ENCODE assay signal across 8 cellular contexts in the genomic region with DNA sequence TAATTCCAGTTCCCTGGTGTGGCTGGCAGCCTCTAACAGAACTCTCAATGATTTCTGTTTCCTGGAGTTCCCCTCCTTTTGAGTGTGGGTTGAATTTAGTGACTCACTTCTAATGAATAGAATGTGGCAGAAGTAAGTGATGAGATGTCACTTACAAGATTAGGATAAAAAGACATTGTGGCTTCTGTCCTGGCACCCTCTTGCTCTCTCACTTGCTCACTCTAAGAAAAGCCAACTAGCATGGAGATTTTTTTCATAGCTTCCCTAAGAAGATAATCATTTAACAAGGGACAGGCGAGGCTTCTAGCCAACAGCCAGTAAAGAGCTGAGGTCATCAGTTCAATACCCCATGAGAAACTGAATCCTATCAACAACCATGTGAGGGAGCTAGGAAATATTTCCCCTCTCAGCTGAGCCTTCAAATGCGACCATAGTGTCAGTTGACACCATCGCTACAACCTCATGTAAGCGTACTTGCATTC.
A peak's percentile ranks its signal among the peaks of the same experiment; 100 is the strongest.
DNase-seq lines count a peak whose midpoint lies in the region; ATAC-seq and TF ChIP-seq lines count a peak whose summit lies in the region.

No MANE protein-coding gene starts in this region.

- no peak for DNase-seq in AG04450 (ENCODE audit: low read depth, low spot score)
- DNase-seq in MV-4-11 (lab: John Stamatoyannopoulos, UW) = peak; percentile 31
- no peak for DNase-seq in epidermal melanocyte (ENCODE audit: insufficient read length, low spot score)
- no peak for DNase-seq in NCI-H128 (lab: John Stamatoyannopoulos, UW; ENCODE audit: unreplicated experiment)
- DNase-seq in endodermal cell = no peak

- H3K27me3 Mint-ChIP-seq in endodermal cell (ENCODE audit: insufficient read depth) = peaks cover 14% of the 10 kb centered on the region

- H3K27ac Mint-ChIP-seq in endodermal cell = no peak overlapping the region

- TF ChIP-seq CTCF in AG04450 (IDR thresholded peaks at IDR 0.05; ENCODE audit: low read depth, low read length) = 0 out of 2 replicates have a peak, but pooled peaks have one; percentile 3
- TF ChIP-seq CTCF in endodermal cell (conservative IDR thresholded peaks at IDR 0.05) = no peak

- no peaks in the 10 kb centered on the region for H3K9me3 ChIP-seq in AG04450 (ENCODE audit: control insufficient read depth, insufficient read depth, low read length)
- H3K9me3 ChIP-seq in esophagus (ENCODE audit: control insufficient read depth in 2 of 2, insufficient read depth in 1 of 2, low read depth in 1 of 2, low read length in 1 of 2) = no peaks in the 10 kb centered on the region
- peaks cover under 1% of the 10 kb centered on the region for H3K9me3 ChIP-seq in endodermal cell (ENCODE audit: control insufficient read depth, low read length)

- H3K4me3 Mint-ChIP-seq in endodermal cell = no peak overlapping the region

- no peak overlapping the region for H3K9ac ChIP-seq in endodermal cell (ENCODE audit: extremely low read depth, low read length, poor library complexity, severe bottlenecking)

- peak overlapping the region; percentile 47 for H3K27ac ChIP-seq in AG04450 (ENCODE audit: low read depth, low read length)
- peak overlapping the region; percentile 45 to 84 for H3K27ac ChIP-seq in esophagus (ENCODE audit: low read depth in 2 of 2, low read length in 1 of 2)
- H3K27ac ChIP-seq in endodermal cell (ENCODE audit: low read depth, low read length) = no peak overlapping the region

- CTCF ChIA-PET in AG04450 (lab: Charles Lee) = interaction anchor here (1.5 kb wide), 1 partner anchor 694 kb away, joined by 3 read pairs; no protein-coding TSS in a partner anchor

- peaks cover 1% of the 10 kb centered on the region for H3K9me3 Mint-ChIP-seq in endodermal cell

- H3K27me3 ChIP-seq in AG04450 (ENCODE audit: control insufficient read depth, insufficient read depth, low read length) (no peaks in the 10 kb centered on the region), esophagus (ENCODE audit: control insufficient read depth in 1 of 2, insufficient read depth in 2 of 2, low read length in 2 of 2) (no peaks in the 10 kb centered on the region), endodermal cell (ENCODE audit: control insufficient read depth, insufficient read depth, low read length, poor library complexity, severe bottlenecking) (peaks cover 30% of the 10 kb centered on the region)

- POLR2A ChIA-PET in AG04450 (lab: Yijun Ruan, JAX) = interaction anchor here (1.0 to 1.3 kb wide), 2 partner anchors 26 to 280 kb away, joined by 3 to 9 read pairs; no protein-coding TSS in a partner anchor

- H3K4me1 Mint-ChIP-seq in endodermal cell = no peaks in the 10 kb centered on the region

- H3K4me1 ChIP-seq in esophagus (ENCODE audit: control insufficient read depth in 2 of 2, insufficient read depth in 2 of 2, low read length in 1 of 2) = no peaks in the 10 kb centered on the region
- no peaks in the 10 kb centered on the region for H3K4me1 ChIP-seq in endodermal cell (ENCODE audit: control insufficient read depth, insufficient read depth, low read length)

- 67 to 69% methylated on average over 4 of the region's 4 CpGs for WGBS in esophagus, 2 donors
- 92 to 93% methylated on average over 2 to 4 of the region's 4 CpGs for WGBS in endodermal cell (ENCODE audit: insufficient coverage in 1 of 2, insufficient read length in 1 of 2), 2 experiments

- no peaks in the 10 kb centered on the region for H3K36me3 Mint-ChIP-seq in endodermal cell (ENCODE audit: low read depth)

- ATAC-seq in GM18870 (IDR thresholded peaks at IDR 0.05; ENCODE audit: unreplicated experiment) (peak; percentile 40), HG03025 (IDR thresholded peaks at IDR 0.05; ENCODE audit: low FRiP score, unreplicated experiment) (no peak)

- H3K4me3 ChIP-seq in AG04450 (ENCODE audit: low read depth, low read length) (no peak overlapping the region), esophagus (ENCODE audit: low read depth in 1 of 2, low read length in 2 of 2) (no peak overlapping the region), endodermal cell (ENCODE audit: low read length) (no peak overlapping the region)

- H3K36me3 ChIP-seq in esophagus (ENCODE audit: control insufficient read depth in 2 of 2, insufficient read depth in 2 of 2, low read length in 1 of 2) (no peaks in the 10 kb centered on the region), endodermal cell (ENCODE audit: control insufficient read depth, insufficient read depth, low read length) (no peaks in the 10 kb centered on the region)
